1 cellular context compared by ENCODE assay signal in the genomic region with DNA sequence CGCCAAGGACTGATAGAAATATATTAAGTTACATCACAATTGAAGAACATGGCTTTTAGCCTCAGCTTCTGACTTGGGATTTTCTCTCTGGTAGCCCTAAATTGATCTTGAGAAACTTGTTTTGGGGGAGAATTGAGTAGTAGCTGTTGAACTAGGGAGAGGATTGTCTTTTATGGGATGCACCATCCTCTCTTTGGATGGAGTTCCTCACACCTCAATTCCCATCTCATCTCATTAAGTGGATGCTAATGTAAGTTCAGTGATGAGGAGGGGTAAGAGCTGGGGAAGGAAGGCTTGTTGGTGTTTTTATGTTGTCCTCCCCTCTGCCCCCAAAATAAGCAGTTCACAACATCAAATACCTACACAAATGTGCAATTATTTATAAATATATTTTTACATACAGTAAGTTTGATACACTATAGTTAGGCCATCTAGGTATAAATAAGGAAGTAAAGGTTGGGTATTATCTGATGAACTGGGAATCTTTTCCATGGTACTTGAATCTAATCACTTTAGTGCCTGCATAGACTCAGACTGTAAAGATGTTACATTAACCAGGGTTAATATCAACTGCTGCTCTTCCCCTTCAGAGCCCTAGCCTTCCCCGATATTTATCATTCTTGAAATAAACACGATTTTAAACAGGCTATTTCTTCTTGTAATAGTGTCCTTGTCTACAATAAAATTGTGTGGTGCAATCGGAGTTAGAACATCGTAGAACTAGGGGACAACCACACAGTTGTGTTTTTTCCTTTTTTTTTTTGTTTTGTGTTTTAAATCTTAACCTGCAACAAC.
A peak's percentile ranks its signal among the peaks of the same experiment; 100 is the strongest.
TF ChIP-seq lines count a peak whose summit lies in the region.

No MANE protein-coding gene starts in this region.

TF ChIP-seq in H1, 55 proteins besides CTCF, POLR2A, EP300 and RAD21:
- peak; percentile 66 for TF ChIP-seq POLR2AphosphoS5 (IDR thresholded peaks at IDR 0.05; ENCODE audit: low read depth, low read length)
- no peak for TF ChIP-seq EZH2 (IDR thresholded peaks at IDR 0.05; ENCODE audit: low read depth, low read length, severe bottlenecking)
- peak; percentile 61 for TF ChIP-seq TAF7 (optimal IDR thresholded peaks at IDR 0.05; ENCODE audit: borderline replicate concordance, low read depth, low read length)
TF ChIP-seq in H1: peak in this region for 2.
